ENCODE assay signal across 8 cellular contexts in genomic region chr5:90866333-90866732, GRCh38.
DNase-seq lines count a peak whose midpoint lies in the region; ATAC-seq and TF ChIP-seq lines count a peak whose summit lies in the region.

No MANE protein-coding gene starts in this region.

- no peaks in the 10 kb centered on the region for H4K20me1 ChIP-seq in KMS-11 (ENCODE audit: insufficient read depth)
- no peaks in the 10 kb centered on the region for H4K20me1 ChIP-seq in fibroblast of lung (ENCODE audit: control insufficient read depth, extremely low read depth, insufficient read depth, low read length)

- DNase-seq in natural killer cell: no peak
- no peak for DNase-seq in natural killer cell treated with Interleukin-12 subunit alpha and Interleukin-12 subunit beta and Interleukin-15 and Interleukin-18, amount 100 ng/mL, for 72 hours (ENCODE audit: low spot score)
- peak; percentile 29 for DNase-seq in SK-N-DZ (ENCODE audit: low spot score)
- DNase-seq in fibroblast of lung (ENCODE audit: low read depth in 2 of 2): peak; percentile 34 to 59
- DNase-seq in activated gamma-delta T cell treated with Interleukin-2 at 50 U/mL for 16 hours: no peak
- DNase-seq in activated CD4-positive, alpha-beta T cell treated with anti-CD3 and anti-CD28 coated beads, Interleukin-2, amount 10 ng/mL, durations not matched to agents 24 days and 14 days: no peak

- H3K9ac ChIP-seq in KMS-11: no peak overlapping the region
- H3K9ac ChIP-seq in fibroblast of lung (ENCODE audit: insufficient read depth, low read length): no peak overlapping the region
- H3K9ac ChIP-seq in parathyroid adenoma: no peak overlapping the region

- intact Hi-C loops in natural killer cell (cut with micrococcal nuclease): loop anchor here (2.0 to 5.0 kb wide), 2 partner anchors 552 to 776 kb away; no protein-coding TSS in a partner anchor
- intact Hi-C loops in activated CD4-positive, alpha-beta T cell treated with anti-CD3 and anti-CD28 coated beads, Interleukin-2, amount 10 ng/mL, durations not matched to agents 24 days and 14 days (cut with micrococcal nuclease): loop anchor here (1.0 to 5.0 kb wide), 5 partner anchors 66 to 553 kb away; no protein-coding TSS in a partner anchor

- H3K27ac Mint-ChIP-seq in natural killer cell: no peak overlapping the region
- no peak overlapping the region for H3K27ac Mint-ChIP-seq in natural killer cell treated with Interleukin-12 subunit alpha and Interleukin-12 subunit beta and Interleukin-15 and Interleukin-18, amount 100 ng/mL, for 72 hours
- no peak overlapping the region for H3K27ac Mint-ChIP-seq in activated CD4-positive, alpha-beta T cell treated with anti-CD3 and anti-CD28 coated beads, Interleukin-2, amount 10 ng/mL, durations not matched to agents 24 days and 14 days

- no peaks in the 10 kb centered on the region for H3K36me3 Mint-ChIP-seq in natural killer cell
- H3K36me3 Mint-ChIP-seq in natural killer cell treated with Interleukin-12 subunit alpha and Interleukin-12 subunit beta and Interleukin-15 and Interleukin-18, amount 100 ng/mL, for 72 hours: no peaks in the 10 kb centered on the region
- no peaks in the 10 kb centered on the region for H3K36me3 Mint-ChIP-seq in activated CD4-positive, alpha-beta T cell treated with anti-CD3 and anti-CD28 coated beads, Interleukin-2, amount 10 ng/mL, durations not matched to agents 24 days and 14 days (ENCODE audit: low read depth)

- no peaks in the 10 kb centered on the region for H3K4me1 Mint-ChIP-seq in natural killer cell
- no peaks in the 10 kb centered on the region for H3K4me1 Mint-ChIP-seq in natural killer cell treated with Interleukin-12 subunit alpha and Interleukin-12 subunit beta and Interleukin-15 and Interleukin-18, amount 100 ng/mL, for 72 hours (ENCODE audit: low read depth in 2 of 2)
- H3K4me1 Mint-ChIP-seq in activated CD4-positive, alpha-beta T cell treated with anti-CD3 and anti-CD28 coated beads, Interleukin-2, amount 10 ng/mL, durations not matched to agents 24 days and 14 days: no peaks in the 10 kb centered on the region

- H3K36me3 ChIP-seq in KMS-11 (ENCODE audit: insufficient read depth) (no peaks in the 10 kb centered on the region), fibroblast of lung (ENCODE audit: control insufficient read depth, insufficient read depth, low read length) (no peaks in the 10 kb centered on the region), parathyroid adenoma (ENCODE audit: control insufficient read depth, insufficient read depth, low read length) (no peaks in the 10 kb centered on the region)

- H3K4me3 ChIP-seq in KMS-11 (IDR thresholded peaks at IDR 0.05; ENCODE audit: insufficient read depth, low read depth, low read length) (no peak overlapping the region), fibroblast of lung (replicated peaks in 1 of 4; ENCODE audit: control extremely low read depth in 1 of 4, insufficient read depth in 1 of 4, low read depth in 3 of 4, low read length in 4 of 4) (no peak overlapping the region), parathyroid adenoma (ENCODE audit: low read depth, low read length) (no peak overlapping the region)

- peaks cover 6% of the 10 kb centered on the region for H3K4me1 ChIP-seq in KMS-11 (ENCODE audit: low read depth, poor library complexity, severe bottlenecking)
- H3K4me1 ChIP-seq in fibroblast of lung (ENCODE audit: control insufficient read depth, extremely low read depth, insufficient read depth, low read length): no peaks in the 10 kb centered on the region
- H3K4me1 ChIP-seq in parathyroid adenoma: no peaks in the 10 kb centered on the region

- H3K79me2 ChIP-seq in KMS-11 (ENCODE audit: insufficient read depth, low read depth): no peaks in the 10 kb centered on the region
- no peaks in the 10 kb centered on the region for H3K79me2 ChIP-seq in fibroblast of lung (ENCODE audit: control insufficient read depth, insufficient read depth, low read length)
- no peaks in the 10 kb centered on the region for H3K79me2 ChIP-seq in parathyroid adenoma

- H2AFZ ChIP-seq in KMS-11 (ENCODE audit: low read depth) (peak overlapping the region; percentile 25; the same call in 1 of the 2 replicates), fibroblast of lung (ENCODE audit: low read length) (peak overlapping the region; percentile 67), parathyroid adenoma (peak overlapping the region; percentile 7)

- H3K27ac ChIP-seq in KMS-11 (no peak overlapping the region), fibroblast of lung (ENCODE audit: insufficient read depth, low read length) (no peak overlapping the region), parathyroid adenoma (no peak overlapping the region)

- no peaks in the 10 kb centered on the region for H3K9me3 Mint-ChIP-seq in natural killer cell
- no peaks in the 10 kb centered on the region for H3K9me3 Mint-ChIP-seq in natural killer cell treated with Interleukin-12 subunit alpha and Interleukin-12 subunit beta and Interleukin-15 and Interleukin-18, amount 100 ng/mL, for 72 hours
- H3K9me3 Mint-ChIP-seq in activated CD4-positive, alpha-beta T cell treated with anti-CD3 and anti-CD28 coated beads, Interleukin-2, amount 10 ng/mL, durations not matched to agents 24 days and 14 days: no peaks in the 10 kb centered on the region

- no peaks in the 10 kb centered on the region for H3K27me3 ChIP-seq in KMS-11 (ENCODE audit: insufficient read depth, low read depth)
- H3K27me3 ChIP-seq in fibroblast of lung (ENCODE audit: control insufficient read depth, insufficient read depth, low read length): no peaks in the 10 kb centered on the region
- no peaks in the 10 kb centered on the region for H3K27me3 ChIP-seq in parathyroid adenoma (ENCODE audit: control insufficient read depth, insufficient read depth, low read length)

- H3K4me3 Mint-ChIP-seq in natural killer cell: no peak overlapping the region
- no peak overlapping the region for H3K4me3 Mint-ChIP-seq in natural killer cell treated with Interleukin-12 subunit alpha and Interleukin-12 subunit beta and Interleukin-15 and Interleukin-18, amount 100 ng/mL, for 72 hours
- H3K4me3 Mint-ChIP-seq in activated CD4-positive, alpha-beta T cell treated with anti-CD3 and anti-CD28 coated beads, Interleukin-2, amount 10 ng/mL, durations not matched to agents 24 days and 14 days: no peak overlapping the region

- H3K4me2 ChIP-seq in KMS-11 (peak overlapping the region; percentile 7; the same call in 1 of the 2 replicates), fibroblast of lung (ENCODE audit: extremely low read depth, insufficient read depth, low read length) (peak overlapping the region; percentile 45), parathyroid adenoma (ENCODE audit: low read length) (peak overlapping the region; percentile 44)

- TF ChIP-seq CTCF in natural killer cell (IDR thresholded peaks at IDR 0.05): peak; percentile 60
- TF ChIP-seq CTCF in KMS-11 (conservative IDR thresholded peaks at IDR 0.05; ENCODE audit: low read depth, low read length): peak; percentile 72
- TF ChIP-seq CTCF in fibroblast of lung (conservative IDR thresholded peaks at IDR 0.05 in 1 of 2, IDR thresholded peaks at IDR 0.05 in 1 of 2; ENCODE audit: low read depth in 1 of 2, low read length in 2 of 2): peak; percentile 5 to 45
- peak; percentile 46 for TF ChIP-seq CTCF in parathyroid adenoma (IDR thresholded peaks at IDR 0.05)

- peaks cover 9 to 37% of the 10 kb centered on the region in 2 donors for H3K27me3 Mint-ChIP-seq in natural killer cell (ENCODE audit: low read depth in 2 of 2)
- peaks cover 11 to 24% of the 10 kb centered on the region in 2 donors for H3K27me3 Mint-ChIP-seq in natural killer cell treated with Interleukin-12 subunit alpha and Interleukin-12 subunit beta and Interleukin-15 and Interleukin-18, amount 100 ng/mL, for 72 hours
- peaks cover 21% of the 10 kb centered on the region for H3K27me3 Mint-ChIP-seq in activated CD4-positive, alpha-beta T cell treated with anti-CD3 and anti-CD28 coated beads, Interleukin-2, amount 10 ng/mL, durations not matched to agents 24 days and 14 days

- no peaks in the 10 kb centered on the region for H3K9me3 ChIP-seq in fibroblast of lung (ENCODE audit: control insufficient read depth, insufficient read depth, low read depth, low read length)
- H3K9me3 ChIP-seq in parathyroid adenoma (ENCODE audit: control insufficient read depth, low read length): no peaks in the 10 kb centered on the region

- ATAC-seq in natural killer cell: peak in 1 of 3 donors; percentile 68
- no peak for ATAC-seq in natural killer cell treated with Interleukin-12 subunit alpha and Interleukin-12 subunit beta and Interleukin-15 and Interleukin-18, amount 100 ng/mL, for 72 hours

Comparison
In these comparisons a context has a peak if more than half of its experiments do, and no peak if none do; other contexts are left out.
1. DNase-seq: peak in SK-N-DZ (single experiment) and fibroblast of lung (2 of 2); none in natural killer cell (single experiment), natural killer cell treated with Interleukin-12 subunit alpha and Interleukin-12 subunit beta and Interleukin-15 and Interleukin-18, amount 100 ng/mL, for 72 hours (single experiment), activated gamma-delta T cell treated with Interleukin-2 at 50 U/mL for 16 hours (single experiment) and activated CD4-positive, alpha-beta T cell treated with anti-CD3 and anti-CD28 coated beads, Interleukin-2, amount 10 ng/mL, durations not matched to agents 24 days and 14 days (single experiment).
2. H2AFZ ChIP-seq: peak in every context shown above with its lines; median percentile 67 in fibroblast of lung; 25 in KMS-11; 7 in parathyroid adenoma.
3. Peak in every context shown above with its lines, with median percentiles within 50 percentile points of each other: CTCF ChIP-seq and H3K4me2 ChIP-seq.